Comparison of ENCODE assay signal across 9 cellular contexts in genomic region chr1:110207831-110208230, GRCh38. TPM values are rescaled to one million over a fixed set of nuclear protein-coding genes. Genes with fewer than 3 reads are reported as not detected.
DNase-seq lines count a peak whose midpoint lies in the region; ATAC-seq and TF ChIP-seq lines count a peak whose summit lies in the region.
"Had no signal": no experiment of that assay in that cellular context is flagged by ENCODE, and none has a peak within 500 bp of the region (broad histone marks: within the 10 kb centered on the region; RNA-seq: fewer than 3 reads in every experiment).

No MANE protein-coding gene starts in this region.

- H3K79me2 ChIP-seq in SK-N-SH (ENCODE audit: insufficient read depth) = no peaks in the 10 kb centered on the region

- ATAC-seq in GM18517 (IDR thresholded peaks at IDR 0.05; ENCODE audit: unreplicated experiment) (no peak), HG03571 (IDR thresholded peaks at IDR 0.05; ENCODE audit: unreplicated experiment) (no peak)

- TF ChIP-seq RAD21 in SK-N-SH (IDR thresholded peaks at IDR 0.05; ENCODE audit: low read length) = peak; percentile 97

- no peaks in the 10 kb centered on the region for H3K27me3 Mint-ChIP-seq in IgD-negative memory B cell
- no peaks in the 10 kb centered on the region for H3K27me3 Mint-ChIP-seq in activated naive CD4-positive, alpha-beta T cell treated with anti-CD3 and anti-CD28 coated beads for 36 hours (ENCODE audit: low read depth)

- no peak overlapping the region for H3K27ac ChIP-seq in SK-N-SH (ENCODE audit: low read depth in 2 of 2, low read length in 1 of 2)

- no peaks in the 10 kb centered on the region for H3K36me3 Mint-ChIP-seq in IgD-negative memory B cell
- peaks cover 4% of the 10 kb centered on the region for H3K36me3 Mint-ChIP-seq in activated naive CD4-positive, alpha-beta T cell treated with anti-CD3 and anti-CD28 coated beads for 36 hours (ENCODE audit: low read depth)

- DNase-seq in D341Med (ENCODE audit: low spot score) = peak; percentile 80
- DNase-seq in SK-N-SH = peak; percentile 89
- peak; percentile 89 for DNase-seq in activated naive CD4-positive, alpha-beta T cell treated with anti-CD3 and anti-CD28 coated beads for 36 hours
- DNase-seq in head of caudate nucleus = peak; percentile 52 to 89 (median 74)
- DNase-seq in putamen (ENCODE audit: low spot score) = peak; percentile 35

- H3K27ac Mint-ChIP-seq in IgD-negative memory B cell = peak overlapping the region; percentile 18 to 95 (median 59)
- H3K27ac Mint-ChIP-seq in activated naive CD4-positive, alpha-beta T cell treated with anti-CD3 and anti-CD28 coated beads for 36 hours = no peak overlapping the region

- H3K36me3 ChIP-seq in SK-N-SH (replicated peaks in 1 of 2; ENCODE audit: control insufficient read depth in 1 of 2, insufficient read depth in 2 of 2, low read length in 1 of 2) = no peaks in the 10 kb centered on the region

- H3K4me3 ChIP-seq in SK-N-SH (ENCODE audit: low read depth in 2 of 2, low read length in 1 of 2) = no peak overlapping the region

- intact Hi-C loops in activated naive CD4-positive, alpha-beta T cell treated with anti-CD3 and anti-CD28 coated beads for 36 hours (cut with micrococcal nuclease) = loop anchor here (1.0 kb wide), 3 partner anchors 54 to 288 kb away; no protein-coding TSS in a partner anchor
- intact Hi-C loops in head of caudate nucleus (cut with DNase I) = loop anchor here (2.0 kb wide), 1 partner anchor 105 kb away; no protein-coding TSS in a partner anchor

- TF ChIP-seq CTCF in SK-N-SH (IDR thresholded peaks at IDR 0.05) = peak; percentile 91

- 23% methylated on average over 5 of the region's 5 CpGs for WGBS in SK-N-SH (ENCODE audit: low lambda C conversion rate)

- peak overlapping the region in 1 of 4 donors; percentile 74 for H3K4me3 Mint-ChIP-seq in IgD-negative memory B cell
- no peak overlapping the region for H3K4me3 Mint-ChIP-seq in activated naive CD4-positive, alpha-beta T cell treated with anti-CD3 and anti-CD28 coated beads for 36 hours

- CTCF ChIA-PET in SK-N-SH (lab: Yijun Ruan, JAX) = interaction anchor here (0.6 to 19.1 kb wide), 79 partner anchors 9 to 579 kb away, joined by 3 to 1300 read pairs (median 6); partner anchors contain the start of genes LAMTOR5 and RBM15
- CTCF ChIA-PET in activated naive CD4-positive, alpha-beta T cell treated with anti-CD3 and anti-CD28 coated beads for 36 hours (lab: Charles Lee) = interaction anchor here (0.6 to 15.3 kb wide), 52 partner anchors 9 to 301 kb away, joined by 3 to 644 read pairs (median 6); partner anchors contain the start of genes LAMTOR5 and RBM15

- POLR2A ChIA-PET in SK-N-SH (lab: Yijun Ruan, JAX) = interaction anchor here (0.6 to 1.7 kb wide), 5 partner anchors 32 to 130 kb away, joined by 3 to 7 read pairs (median 3); no protein-coding TSS in a partner anchor

- H3K4me1 Mint-ChIP-seq in IgD-negative memory B cell = peaks cover 16 to 18% (median 18%) of the 10 kb centered on the region in 3 donors
- H3K4me1 Mint-ChIP-seq in activated naive CD4-positive, alpha-beta T cell treated with anti-CD3 and anti-CD28 coated beads for 36 hours (ENCODE audit: low read depth) = peaks cover 45% of the 10 kb centered on the region

- no peaks in the 10 kb centered on the region for H4K20me1 ChIP-seq in SK-N-SH (ENCODE audit: insufficient read depth)

- no peaks in the 10 kb centered on the region for H3K9me2 ChIP-seq in SK-N-SH

- TF ChIP-seq EP300 in SK-N-SH (IDR thresholded peaks at IDR 0.05; ENCODE audit: borderline replicate concordance in 1 of 2, low read depth in 1 of 2, low read length in 1 of 2) = no peak

- H3K9ac ChIP-seq in SK-N-SH = no peak overlapping the region

- no peak overlapping the region for H3K4me2 ChIP-seq in SK-N-SH

- peaks cover 4% of the 10 kb centered on the region for H3F3A ChIP-seq in SK-N-SH (replicated peaks; ENCODE audit: insufficient read depth)

- peaks cover 21% of the 10 kb centered on the region for H3K27me3 ChIP-seq in SK-N-SH (ENCODE audit: insufficient read depth)

- H3K9me3 ChIP-seq in SK-N-SH = no peaks in the 10 kb centered on the region

- peaks cover 0 to 2% (median 0%) of the 10 kb centered on the region in 3 donors for H3K9me3 Mint-ChIP-seq in IgD-negative memory B cell
- H3K9me3 Mint-ChIP-seq in activated naive CD4-positive, alpha-beta T cell treated with anti-CD3 and anti-CD28 coated beads for 36 hours = no peaks in the 10 kb centered on the region

- peaks cover 0 to 38% of the 10 kb centered on the region in 2 experiments; a peak in 1 of 4 replicates for H3K4me1 ChIP-seq in SK-N-SH (ENCODE audit: control insufficient read depth in 1 of 2, insufficient read depth in 2 of 2, low read depth in 1 of 2, low read length in 1 of 2)

- H2AFZ ChIP-seq in SK-N-SH (ENCODE audit: low read depth) = no peak overlapping the region

TF ChIP-seq in SK-N-SH, 30 proteins besides CTCF, POLR2A, EP300 and RAD21:
- TF ChIP-seq YY1 (IDR thresholded peaks at IDR 0.05; ENCODE audit: low read depth) (no peak), PBX3 (IDR thresholded peaks at IDR 0.05) (no peak), SMC3 (IDR thresholded peaks at IDR 0.05; ENCODE audit: low read depth, low read length) (peak; percentile 97), POLR2AphosphoS5 (IDR thresholded peaks at IDR 0.05; ENCODE audit: low read depth, low read length) (no peak), RFX5 (IDR thresholded peaks at IDR 0.05; ENCODE audit: low read length) (no peak), FOSL2 (IDR thresholded peaks at IDR 0.05; ENCODE audit: borderline replicate concordance, low read depth) (no peak), MXI1 (IDR thresholded peaks at IDR 0.05; ENCODE audit: low read depth, low read length) (no peak), RCOR1 (IDR thresholded peaks at IDR 0.05; ENCODE audit: low read length) (no peak), NFIC (IDR thresholded peaks at IDR 0.05; ENCODE audit: borderline replicate concordance) (no peak), ELF1 (IDR thresholded peaks at IDR 0.05) (no peak), NRF1 (IDR thresholded peaks at IDR 0.05; ENCODE audit: low read depth, low read length) (0 out of 2 replicates have a peak, but pooled peaks have one; percentile 11), GATA2 (CRISPR knock-in tag; IDR thresholded peaks at IDR 0.05) (no peak), TAF1 (IDR thresholded peaks at IDR 0.05; ENCODE audit: borderline replicate concordance, low read depth, low read length) (no peak), FOXJ3 (CRISPR knock-in tag; IDR thresholded peaks at IDR 0.05) (no peak)
- TF ChIP-seq, protein P1, sequence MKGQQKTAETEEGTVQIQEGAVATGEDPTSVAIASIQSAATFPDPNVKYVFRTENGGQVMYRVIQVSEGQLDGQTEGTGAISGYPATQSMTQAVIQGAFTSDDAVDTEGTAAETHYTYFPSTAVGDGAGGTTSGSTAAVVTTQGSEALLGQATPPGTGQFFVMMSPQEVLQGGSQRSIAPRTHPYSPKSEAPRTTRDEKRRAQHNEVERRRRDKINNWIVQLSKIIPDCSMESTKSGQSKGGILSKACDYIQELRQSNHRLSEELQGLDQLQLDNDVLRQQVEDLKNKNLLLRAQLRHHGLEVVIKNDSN (IDR thresholded peaks at IDR 0.05; ENCODE audit: borderline replicate concordance, low read depth) = no peak
- TF ChIP-seq, protein P2, sequence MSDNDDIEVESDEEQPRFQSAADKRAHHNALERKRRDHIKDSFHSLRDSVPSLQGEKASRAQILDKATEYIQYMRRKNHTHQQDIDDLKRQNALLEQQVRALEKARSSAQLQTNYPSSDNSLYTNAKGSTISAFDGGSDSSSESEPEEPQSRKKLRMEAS (IDR thresholded peaks at IDR 0.05; ENCODE audit: low read depth) = no peak

RNA-seq across cellular contexts. Expression of gene KCNC4, which starts 2.3 kb away (rescaled TPM):
- polyA plus RNA-seq in IgD-negative memory B cell (1.8 TPM), SK-N-SH (2012; rRNA removed) (0.37 and 0.51 TPM in 2 replicates)
- polyA plus RNA-seq in SK-N-SH (2012; cell fraction: cytosol; rRNA removed) = 0.21 and 0.35 TPM in 2 replicates
- polyA plus RNA-seq in SK-N-SH (2012; cell fraction: nucleus; rRNA removed) = 1.2 and 1.6 TPM in 2 replicates
- total RNA-seq in activated naive CD4-positive, alpha-beta T cell treated with anti-CD3 and anti-CD28 coated beads for 36 hours = 1 to 10 TPM; 9.7 TPM

RNA-seq across cellular contexts. Expression of gene SLC6A17, which starts 57.5 kb away (rescaled TPM):
- not detected for polyA plus RNA-seq in IgD-negative memory B cell
- 0.62 and 0.67 TPM in 2 replicates for polyA plus RNA-seq in SK-N-SH (2012; rRNA removed)
- 0.28 and 0.46 TPM in 2 replicates for polyA plus RNA-seq in SK-N-SH (2012; cell fraction: cytosol; rRNA removed)
- polyA plus RNA-seq in SK-N-SH (2012; cell fraction: nucleus; rRNA removed) = 2.0 and 2.1 TPM in 2 replicates
- total RNA-seq in activated naive CD4-positive, alpha-beta T cell treated with anti-CD3 and anti-CD28 coated beads for 36 hours = under 1 TPM in 1 of 2 experiments, not detected in 1; 0.12 TPM
- total RNA-seq: T-helper 1 cell treated with Interleukin-12 subunit alpha and Interleukin-12 subunit beta and Interleukin-4 antibody, amounts not matched to agents 30 ng/mL and 1 ng/mL, for 36 hours had no signal

Comparison
In these comparisons a context has a peak if more than half of its experiments do, and no peak if none do; other contexts are left out.
1. DNase-seq: peak in every context shown above with its lines; median percentile 89 in SK-N-SH; 89 in activated naive CD4-positive, alpha-beta T cell treated with anti-CD3 and anti-CD28 coated beads for 36 hours; 80 in D341Med; 74 in head of caudate nucleus; 35 in putamen.